Comparison of ENCODE assay signal across 19 cellular contexts in the genomic region with DNA sequence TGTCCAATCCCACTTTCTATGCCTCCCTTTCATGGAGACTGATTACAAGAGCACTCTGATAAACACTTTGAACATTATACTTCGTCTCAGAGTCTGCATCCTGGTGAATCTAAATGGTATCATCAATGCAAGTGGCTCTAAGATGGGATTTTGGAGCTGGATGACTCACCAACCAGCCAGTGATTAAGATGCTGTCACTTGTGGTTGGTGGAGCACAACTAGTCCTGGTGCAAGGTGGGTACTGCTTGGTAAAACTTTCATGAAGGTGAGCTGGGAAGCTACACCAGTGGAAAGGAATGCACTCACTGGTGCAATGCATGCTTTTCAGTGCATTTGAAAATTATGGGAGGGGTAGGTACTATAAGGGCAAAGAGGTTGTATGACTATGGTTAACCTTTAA.
"Had no signal": no experiment of that assay in that cellular context is flagged by ENCODE, and none has a peak within 500 bp of the region (broad histone marks: within the 10 kb centered on the region; RNA-seq: fewer than 3 reads in every experiment).

No MANE protein-coding gene starts in this region.

- H3K9me3 Mint-ChIP-seq: activated naive CD4-positive, alpha-beta T cell treated with anti-CD3 and anti-CD28 coated beads, Interleukin-2, amount 10 ng/mL, durations not matched to agents 7 days and 5 days; activated T-helper 2 cell treated with anti-CD3 and anti-CD28 coated beads, Interferon-gamma antibody, Interleukin-2, Interleukin-4, amounts not matched to agents 10 μg/mL and 5 μg/mL and 100 μg/mL, durations not matched to agents 14 hours and 24 hours and 36 hours; dendritic cell treated with granulocyte-macrophage colony-stimulating factor and Interleukin-4, amounts not matched to agents 40 ng/mL and 50 ng/mL, for 4 days; nephron progenitor cell had no signal

- H3K4me3 ChIP-seq: cardiac muscle cell, gastrocnemius medialis, left lung, tibial artery had no signal

- FAIRE-seq: kidney had no signal

- H3K36me3 ChIP-seq: cardiac muscle cell, gastrocnemius medialis, left lung, tibial artery had no signal

- H3K27ac ChIP-seq: cardiac muscle cell, gastrocnemius medialis, left lung, tibial artery had no signal

- H3K27ac Mint-ChIP-seq: activated CD8-positive, alpha-beta memory T cell treated with anti-CD3 and anti-CD28 coated beads, Interleukin-2, amount 10 ng/mL, durations not matched to agents 7 days and 5 days; activated naive CD4-positive, alpha-beta T cell treated with anti-CD3 and anti-CD28 coated beads, Interleukin-2, amount 10 ng/mL, durations not matched to agents 7 days and 5 days; activated T-helper 2 cell treated with anti-CD3 and anti-CD28 coated beads, Interferon-gamma antibody, Interleukin-2, Interleukin-4, amounts not matched to agents 10 μg/mL and 5 μg/mL and 100 μg/mL, durations not matched to agents 14 hours and 24 hours and 36 hours; dendritic cell treated with granulocyte-macrophage colony-stimulating factor and Interleukin-4, amounts not matched to agents 40 ng/mL and 50 ng/mL, for 4 days; nephron progenitor cell had no signal

- ATAC-seq: activated CD8-positive, alpha-beta memory T cell treated with anti-CD3 and anti-CD28 coated beads, Interleukin-2, amount 10 ng/mL, durations not matched to agents 7 days and 5 days; gastrocnemius medialis; left lung had no signal

- H3K27me3 Mint-ChIP-seq: activated CD8-positive, alpha-beta memory T cell treated with anti-CD3 and anti-CD28 coated beads, Interleukin-2, amount 10 ng/mL, durations not matched to agents 7 days and 5 days; activated naive CD4-positive, alpha-beta T cell treated with anti-CD3 and anti-CD28 coated beads, Interleukin-2, amount 10 ng/mL, durations not matched to agents 7 days and 5 days had no signal

- H3K4me1 ChIP-seq: gastrocnemius medialis, left lung, tibial artery had no signal

- DNase-seq: activated CD4-positive, alpha-beta T cell treated with anti-CD3 and anti-CD28 coated beads for 1 hour; activated CD4-positive, alpha-beta T cell treated with anti-CD3 and anti-CD28 coated beads, Interleukin-2, amount 50 U/mL, for 48 hours; activated CD8-positive, alpha-beta memory T cell treated with anti-CD3 and anti-CD28 coated beads, Interleukin-2, amount 10 ng/mL, durations not matched to agents 7 days and 5 days; activated naive CD4-positive, alpha-beta T cell treated with anti-CD3 and anti-CD28 coated beads, Interleukin-2, amount 10 ng/mL, durations not matched to agents 7 days and 5 days; activated T-cell treated with anti-CD3 and anti-CD28 coated beads, Interleukin-2, amount 50 U/mL, for 1 hour; effector memory CD4-positive, alpha-beta T cell; gastrocnemius medialis; head of caudate nucleus; kidney; left lung; midbrain; nephron progenitor cell; nucleus accumbens; stimulated activated naive CD4-positive, alpha-beta T cell; substantia nigra; tibial artery had no signal

- H3K4me1 Mint-ChIP-seq: activated CD8-positive, alpha-beta memory T cell treated with anti-CD3 and anti-CD28 coated beads, Interleukin-2, amount 10 ng/mL, durations not matched to agents 7 days and 5 days; activated naive CD4-positive, alpha-beta T cell treated with anti-CD3 and anti-CD28 coated beads, Interleukin-2, amount 10 ng/mL, durations not matched to agents 7 days and 5 days had no signal

- H3K36me3 Mint-ChIP-seq: activated CD8-positive, alpha-beta memory T cell treated with anti-CD3 and anti-CD28 coated beads, Interleukin-2, amount 10 ng/mL, durations not matched to agents 7 days and 5 days had no signal

- H3K9me3 ChIP-seq: gastrocnemius medialis, left lung, tibial artery had no signal

- H3K27me3 ChIP-seq: cardiac muscle cell, gastrocnemius medialis, left lung, tibial artery had no signal

- H3K4me3 Mint-ChIP-seq: activated CD8-positive, alpha-beta memory T cell treated with anti-CD3 and anti-CD28 coated beads, Interleukin-2, amount 10 ng/mL, durations not matched to agents 7 days and 5 days; activated naive CD4-positive, alpha-beta T cell treated with anti-CD3 and anti-CD28 coated beads, Interleukin-2, amount 10 ng/mL, durations not matched to agents 7 days and 5 days; dendritic cell treated with granulocyte-macrophage colony-stimulating factor and Interleukin-4, amounts not matched to agents 40 ng/mL and 50 ng/mL, for 4 days; nephron progenitor cell had no signal
